8 cellular contexts compared by ENCODE assay signal in the genomic region with DNA sequence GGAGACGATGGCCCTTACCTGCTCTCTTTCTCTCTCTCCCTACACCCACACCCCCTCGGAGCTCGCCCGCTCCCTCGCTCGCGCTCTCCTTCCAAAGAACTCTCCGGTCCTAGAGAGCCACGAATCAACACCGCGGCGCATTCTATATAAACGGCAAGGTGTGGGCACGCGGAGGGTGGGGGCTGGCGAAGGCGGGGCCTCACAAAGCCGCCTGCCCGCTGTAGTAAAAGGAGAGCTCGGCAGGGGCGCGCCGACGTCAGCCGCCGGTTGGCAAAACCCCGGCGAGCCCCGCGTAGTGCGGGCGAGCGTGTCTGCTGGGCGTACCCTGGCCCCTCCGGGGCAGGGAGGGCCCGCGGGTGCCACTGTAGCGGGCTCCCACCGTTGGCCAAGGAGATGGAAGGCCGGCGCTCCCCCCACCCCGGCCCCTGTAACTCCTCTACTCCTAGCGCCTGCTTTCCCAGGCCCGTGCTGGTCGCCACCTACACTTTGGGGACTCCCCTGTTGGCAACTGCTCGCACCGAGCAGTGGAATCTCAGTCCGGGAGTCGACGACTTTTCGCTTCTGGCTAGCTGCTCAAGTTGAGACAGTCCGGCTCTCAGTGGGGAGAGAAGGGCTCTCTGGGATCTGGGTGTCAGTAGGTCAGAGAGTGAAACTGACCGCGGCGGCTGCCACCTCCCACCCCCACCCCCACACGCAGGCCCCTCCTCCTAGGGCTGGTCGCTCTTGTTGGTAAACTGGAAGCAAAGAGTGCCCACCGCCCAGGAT.
DNase-seq lines count a peak whose midpoint lies in the region; ATAC-seq and TF ChIP-seq lines count a peak whose summit lies in the region.

No MANE protein-coding gene starts in this region.

- no peak for TF ChIP-seq POLR2A in transverse colon (IDR thresholded peaks at IDR 0.05)

- H3K4me1 ChIP-seq in ES-I3 (ENCODE audit: insufficient read depth, low read length) (peaks cover 12% of the 10 kb centered on the region), colonic mucosa (no peaks in the 10 kb centered on the region), transverse colon (peaks cover 0 to 3% (median 0%) of the 10 kb centered on the region in 4 donors)

- intact Hi-C loops in colonic mucosa (cut with DNase I), result no loop called here
- intact Hi-C loops in transverse colon (cut with DNase I; ENCODE audit: low total_unique reads), result no loop called here

- H3K27ac ChIP-seq in colonic mucosa (peak overlapping the region; percentile 13), transverse colon (peak overlapping the region in 3 of 4 donors; percentile 45 to 57 (median 55))

- H3K27me3 ChIP-seq in colonic mucosa, result peaks cover 15% of the 10 kb centered on the region
- H3K27me3 ChIP-seq in transverse colon, result peaks cover 41% of the 10 kb centered on the region

- peak; percentile 35 for DNase-seq in NCI-H1092 (lab: John Stamatoyannopoulos, UW)
- peak; percentile 24 for DNase-seq in colonic mucosa
- DNase-seq in memory B cell (ENCODE audit: low spot score in 2 of 2), result no peak
- DNase-seq in transverse colon, result peak; percentile 26
- no peak for DNase-seq in NCI-H446 (lab: John Stamatoyannopoulos, UW)
- DNase-seq in activated CD4-positive, CD25-positive, alpha-beta regulatory T cell treated with anti-CD3 and anti-CD28 coated beads, Interleukin-2, amount 50 U/mL, for 72 hours, result no peak

- TF ChIP-seq EP300 in transverse colon (IDR thresholded peaks at IDR 0.05; ENCODE audit: low read depth), result no peak

- peak overlapping the region; percentile 77 for H3K4me3 Mint-ChIP-seq in memory B cell

- H3K4me1 Mint-ChIP-seq in memory B cell, result peaks cover 5% of the 10 kb centered on the region

- H3K36me3 ChIP-seq in ES-I3 (ENCODE audit: insufficient read depth, low read length) (no peaks in the 10 kb centered on the region), colonic mucosa (no peaks in the 10 kb centered on the region), transverse colon (no peaks in the 10 kb centered on the region)

- H3K9ac ChIP-seq in ES-I3 (ENCODE audit: low read depth, low read length), result peak overlapping the region; percentile 67
- H3K9ac ChIP-seq in colonic mucosa (ENCODE audit: low read depth in 2 of 2, low read length in 2 of 2), result peak overlapping the region in 1 of 2 donors; percentile 26

- no peaks in the 10 kb centered on the region for H3K9me3 Mint-ChIP-seq in memory B cell

- H3K4me3 ChIP-seq in colonic mucosa, result peak overlapping the region; percentile 38
- H3K4me3 ChIP-seq in transverse colon, result peak overlapping the region; percentile 15 to 57 (median 30)

- in situ Hi-C loops in transverse colon (cut with MboI; ENCODE audit: low pct_ligation_motif_present in 1 of 4, low pct_unique_long_range_greater_than_20kb in 1 of 4, low sequenced_read_pairs in 3 of 4), result no loop called here

- peaks cover 9% of the 10 kb centered on the region for H3K27me3 Mint-ChIP-seq in memory B cell

- ATAC-seq in memory B cell (ENCODE audit: low read depth) (peak; percentile 38), GM19351 (IDR thresholded peaks at IDR 0.05; ENCODE audit: unreplicated experiment) (no peak)

- H3K36me3 Mint-ChIP-seq in memory B cell, result no peaks in the 10 kb centered on the region

- 29% methylated on average over 56 of the region's 58 CpGs; no CpG with 5 or more reads in 1 of the 2 donors for WGBS in transverse colon (ENCODE audit: low coverage in 1 of 2), 2 donors

- no peak overlapping the region for H3K27ac Mint-ChIP-seq in memory B cell

- TF ChIP-seq CTCF in colonic mucosa (IDR thresholded peaks at IDR 0.05) (no peak), transverse colon (IDR thresholded peaks at IDR 0.05) (no peak)

- H3K9me3 ChIP-seq in ES-I3 (ENCODE audit: control insufficient read depth, insufficient read depth, low read length) (no peaks in the 10 kb centered on the region), colonic mucosa (no peaks in the 10 kb centered on the region), transverse colon (no peaks in the 10 kb centered on the region)

Comparison
In these comparisons a context has a peak if more than half of its experiments do, and no peak if none do; other contexts are left out.
1. DNase-seq: peak in NCI-H1092 (single experiment), colonic mucosa (single experiment) and transverse colon (single experiment); none in memory B cell (0 of 2), NCI-H446 (0 of 2) and activated CD4-positive, CD25-positive, alpha-beta regulatory T cell treated with anti-CD3 and anti-CD28 coated beads, Interleukin-2, amount 50 U/mL, for 72 hours (single experiment).